Comparison of ENCODE assay signal across 10 cellular contexts in the genomic region with DNA sequence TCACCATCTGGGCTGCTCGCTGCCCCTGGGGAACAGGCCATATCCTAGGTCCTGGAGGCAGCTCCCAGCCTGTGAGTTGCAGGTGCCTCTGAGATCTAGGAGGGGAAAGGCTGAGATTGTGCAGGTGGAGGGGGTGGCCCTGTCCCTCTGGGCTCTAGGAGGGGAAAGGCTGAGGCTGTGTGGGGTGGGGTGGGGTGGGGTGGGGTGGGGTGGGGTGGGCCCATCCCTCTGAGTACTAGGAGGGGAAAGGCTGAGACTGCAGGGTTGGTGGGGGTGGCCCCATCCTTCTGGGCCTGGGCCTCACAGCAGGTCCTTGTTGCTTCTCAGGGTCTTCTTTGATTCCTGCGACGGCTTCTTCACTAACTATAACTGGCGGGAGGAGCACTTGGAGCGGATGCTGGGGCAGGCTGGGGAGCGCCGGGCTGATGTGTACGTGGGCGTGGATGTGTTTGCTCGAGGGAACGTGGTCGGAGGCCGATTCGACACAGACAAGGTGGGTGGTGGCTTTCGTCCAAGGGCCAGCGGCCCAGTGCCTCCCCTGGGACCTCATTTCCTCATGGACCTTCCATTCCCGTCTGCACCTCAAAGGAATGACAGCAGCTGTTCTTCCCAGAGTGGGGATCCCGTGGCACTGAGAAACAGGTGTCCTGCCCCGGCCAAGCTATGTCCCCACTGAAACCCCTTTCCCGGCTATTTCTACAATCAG. TPM values are rescaled to one million over a fixed set of nuclear protein-coding genes. Genes with fewer than 3 reads are reported as not detected.
DNase-seq lines count a peak whose midpoint lies in the region; ATAC-seq and TF ChIP-seq lines count a peak whose summit lies in the region.
"Had no signal": no experiment of that assay in that cellular context is flagged by ENCODE, and none has a peak within 500 bp of the region (broad histone marks: within the 10 kb centered on the region; RNA-seq: fewer than 3 reads in every experiment).

No MANE protein-coding gene starts in this region.

- TF ChIP-seq CTCF in left ventricle myocardium inferior (IDR thresholded peaks at IDR 0.05; ENCODE audit: borderline replicate concordance), result no peak

- no peak overlapping the region for H3K27ac Mint-ChIP-seq in T-helper 17 cell

- intact Hi-C loops in left ventricle myocardium inferior (cut with micrococcal nuclease) (no loop called here), Right ventricle myocardium inferior (cut with DNase I) (loop anchor here (2.0 kb wide), 2 partner anchors 35 to 63 kb away; no protein-coding TSS in a partner anchor)

- in situ Hi-C loops in KBM-7 (cut with MboI; ENCODE audit: low pct_unique_long_range_greater_than_20kb, low sequenced_read_pairs), result no loop called here

- no peak for ATAC-seq in Right ventricle myocardium inferior
- ATAC-seq in T-helper 17 cell, result no peak
- ATAC-seq in HG03571 (IDR thresholded peaks at IDR 0.05; ENCODE audit: unreplicated experiment), result no peak

- H3K27me3 Mint-ChIP-seq in T-helper 17 cell, result no peaks in the 10 kb centered on the region

- H3K4me3 Mint-ChIP-seq in T-helper 17 cell, result peak overlapping the region; percentile 55
- H3K4me3 Mint-ChIP-seq: CD14-positive monocyte had no signal

- H3K9ac ChIP-seq in skeletal muscle tissue (ENCODE audit: low read depth in 1 of 3, low read length in 3 of 3), result peak overlapping the region in 2 of 3 donors; percentile 16 to 20

- peak overlapping the region; percentile 9 for H3K27ac ChIP-seq in left ventricle myocardium inferior (replicated peaks)
- H3K27ac ChIP-seq in skeletal muscle tissue (ENCODE audit: low read depth, low read length), result no peak overlapping the region
- H3K27ac ChIP-seq: HL-60 had no signal

- no peaks in the 10 kb centered on the region for H3K27me3 ChIP-seq in left ventricle myocardium inferior (ENCODE audit: low read depth)
- no peaks in the 10 kb centered on the region for H3K27me3 ChIP-seq in skeletal muscle tissue (ENCODE audit: control insufficient read depth in 3 of 3, insufficient read depth in 3 of 3, low read length in 3 of 3)

- H3K4me1 Mint-ChIP-seq in T-helper 17 cell, result peaks cover 3% of the 10 kb centered on the region

- peak; percentile 41 for DNase-seq in left ventricle myocardium inferior
- DNase-seq in Right ventricle myocardium inferior (ENCODE audit: missing footprints), result no peak
- DNase-seq in T-helper 17 cell, result no peak
- DNase-seq in myocyte (ENCODE audit: low read depth), result peak; percentile 69
- no peak for DNase-seq in KBM-7
- DNase-seq in DMS 273 treated with DMSO at 0.1 percent for 48 hours (lab: John Stamatoyannopoulos, UW), result no peak

- H3K4me3 ChIP-seq in left ventricle myocardium inferior (no peak overlapping the region), skeletal muscle tissue (ENCODE audit: low read length in 3 of 3) (no peak overlapping the region)

- H3K36me3 ChIP-seq in left ventricle myocardium inferior (peaks cover 93% of the 10 kb centered on the region), skeletal muscle tissue (ENCODE audit: control insufficient read depth in 3 of 3, insufficient read depth in 3 of 3, low read length in 3 of 3) (peaks cover 63 to 69% (median 69%) of the 10 kb centered on the region in 3 donors)

- H3K4me1 ChIP-seq in left ventricle myocardium inferior (peaks cover 40% of the 10 kb centered on the region), skeletal muscle tissue (ENCODE audit: control insufficient read depth in 3 of 3, insufficient read depth in 3 of 3, low read length in 3 of 3) (peaks cover 9 to 45% (median 15%) of the 10 kb centered on the region in 3 donors)

- H3K9me3 ChIP-seq in left ventricle myocardium inferior (replicated peaks) (no peaks in the 10 kb centered on the region), T-helper 17 cell (ENCODE audit: control insufficient read depth, low read length, poor library complexity, severe bottlenecking) (no peaks in the 10 kb centered on the region), skeletal muscle tissue (ENCODE audit: control insufficient read depth in 3 of 3, low read length in 3 of 3) (no peaks in the 10 kb centered on the region)

- peaks cover 5% of the 10 kb centered on the region for H3K36me3 Mint-ChIP-seq in T-helper 17 cell (ENCODE audit: low read depth)

RNA-seq across cellular contexts. Expression of gene ENGASE, which starts 7.1 kb away (rescaled TPM):
- total RNA-seq in left ventricle myocardium inferior (31.5 TPM), Right ventricle myocardium inferior (29.8 TPM), T-helper 17 cell (10 to 100 TPM; 56.2 to 60.1 TPM), myocyte (27.5 and 36.8 TPM in 2 replicates), skeletal muscle tissue (12.5 TPM)
- 28.6 TPM for polyA plus RNA-seq in myocyte (2012)

RNA-seq across cellular contexts. Expression of gene C1QTNF1, which starts 57.8 kb away (rescaled TPM):
- 146 TPM for total RNA-seq in left ventricle myocardium inferior
- total RNA-seq in Right ventricle myocardium inferior, result 240 TPM
- under 1 TPM in 1 of 2 donors, not detected in 1; 0.13 TPM for total RNA-seq in T-helper 17 cell
- total RNA-seq in myocyte, result 1.5 and 1.9 TPM in 2 replicates
- 1.0 TPM for polyA plus RNA-seq in myocyte (2012)
- total RNA-seq in skeletal muscle tissue, result 6.8 TPM
- polyA plus RNA-seq: CD14-positive monocyte had no signal

Comparison
In these comparisons a context has a peak if more than half of its experiments do, and no peak if none do; other contexts are left out.
1. DNase-seq: peak in left ventricle myocardium inferior (single experiment) and myocyte (single experiment); none in Right ventricle myocardium inferior (single experiment), T-helper 17 cell (0 of 3), KBM-7 (single experiment) and DMS 273 treated with DMSO at 0.1 percent for 48 hours (single experiment).
2. RNA of gene C1QTNF1, which starts 57.8 kb away (total RNA-seq): 240 TPM in Right ventricle myocardium inferior (single experiment) and 146 TPM in left ventricle myocardium inferior (single experiment); 6.8 TPM in skeletal muscle tissue (single experiment), 1.5 to 1.9 TPM in myocyte and 0.13 TPM in T-helper 17 cell; every median in the first group is over 10 times any median in the second.